1 cellular context compared by ENCODE assay signal in genomic region chr16:3580271-3580670, GRCh38.
TF ChIP-seq lines count a peak whose summit lies in the region.

No MANE protein-coding gene starts in this region.

TF ChIP-seq in SK-N-SH treated with all-trans-retinoic acid at 6 μM for 48 hours, 23 proteins besides CTCF, POLR2A, EP300 and RAD21 (continued from another document):
- TF ChIP-seq, protein P1, sequence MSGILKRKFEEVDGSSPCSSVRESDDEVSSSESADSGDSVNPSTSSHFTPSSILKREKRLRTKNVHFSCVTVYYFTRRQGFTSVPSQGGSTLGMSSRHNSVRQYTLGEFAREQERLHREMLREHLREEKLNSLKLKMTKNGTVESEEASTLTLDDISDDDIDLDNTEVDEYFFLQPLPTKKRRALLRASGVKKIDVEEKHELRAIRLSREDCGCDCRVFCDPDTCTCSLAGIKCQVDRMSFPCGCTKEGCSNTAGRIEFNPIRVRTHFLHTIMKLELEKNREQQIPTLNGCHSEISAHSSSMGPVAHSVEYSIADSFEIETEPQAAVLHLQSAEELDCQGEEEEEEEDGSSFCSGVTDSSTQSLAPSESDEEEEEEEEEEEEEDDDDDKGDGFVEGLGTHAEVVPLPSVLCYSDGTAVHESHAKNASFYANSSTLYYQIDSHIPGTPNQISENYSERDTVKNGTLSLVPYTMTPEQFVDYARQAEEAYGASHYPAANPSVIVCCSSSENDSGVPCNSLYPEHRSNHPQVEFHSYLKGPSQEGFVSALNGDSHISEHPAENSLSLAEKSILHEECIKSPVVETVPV (CRISPR knock-in tag; IDR thresholded peaks at IDR 0.05) = no peak
- no peak for TF ChIP-seq OSR1 (CRISPR knock-in tag; IDR thresholded peaks at IDR 0.05)
- no peak for TF ChIP-seq ZFP30 (CRISPR knock-in tag; IDR thresholded peaks at IDR 0.05)
- no peak for TF ChIP-seq ESRRG (CRISPR knock-in tag; IDR thresholded peaks at IDR 0.05)
- TF ChIP-seq CSDC2 (CRISPR knock-in tag; IDR thresholded peaks at IDR 0.05) = no peak
